In genomic region chrX:136868283-136869055, GRCh38 we compare ENCODE assay signal across 1 cellular context.
TF ChIP-seq lines count a peak whose summit lies in the region.

No MANE protein-coding gene starts in this region.

TF ChIP-seq in WTC11, 78 proteins besides CTCF, POLR2A, EP300 and RAD21 (continued from another document):
- 0 out of 2 replicates have a peak, but pooled peaks have one; percentile 42 for TF ChIP-seq PRRX2 (CRISPR knock-in tag; IDR thresholded peaks at IDR 0.05)
